In genomic region chr2:176136375-176137248, GRCh38 we compare ENCODE assay signal across 6 cellular contexts. TPM values are rescaled to one million over a fixed set of nuclear protein-coding genes. Genes with fewer than 3 reads are reported as not detected.
DNase-seq lines count a peak whose midpoint lies in the region; ATAC-seq, FAIRE-seq and TF ChIP-seq lines count a peak whose summit lies in the region.

No MANE protein-coding gene starts in this region.

- POLR2A ChIA-PET in A549 (lab: Yijun Ruan, JAX): interaction anchor here (0.6 kb wide), 2 partner anchors 1006 to 1103 kb away, joined by 3 to 5 read pairs; no protein-coding TSS in a partner anchor

- no peak for TF ChIP-seq EP300 in A549 (IDR thresholded peaks at IDR 0.05)

- no peak for TF ChIP-seq RAD21 in A549 (conservative IDR thresholded peaks at IDR 0.05 in 1 of 2, IDR thresholded peaks at IDR 0.05 in 1 of 2)

- 63% methylated on average over 44 of the region's 71 CpGs for WGBS in A549 (ENCODE audit: missing lambda C conversion rate)

- peak; percentile 26; a peak in 5 of 6 replicates for ATAC-seq in A549

- DNase-seq in A549 (ENCODE audit: low read depth in 1 of 2, low spot score in 1 of 2): peak in 1 of 2 experiments; percentile 16
- peak; percentile 38 for DNase-seq in NB4 (ENCODE audit: low read depth)
- DNase-seq in hepatic stellate cell (ENCODE audit: low spot score): no peak
- DNase-seq in cerebellar nuclear complex (lab: John Stamatoyannopoulos, UW): no peak
- DNase-seq in stimulated activated CD4-positive, alpha-beta T cell treated with anti-CD3 and anti-CD28 coated beads, Interleukin-12 subunit alpha, Interleukin-12 subunit beta, amount 100 ng/mL, for 4 hours: no peak

- CTCF ChIA-PET in A549 (lab: Yijun Ruan, JAX): interaction anchor here (0.6 to 11.6 kb wide), 8 partner anchors 10 to 1011 kb away, joined by 3 to 216 read pairs (median 8); no protein-coding TSS in a partner anchor

- TF ChIP-seq CTCF in A549 (IDR thresholded peaks at IDR 0.05) (no peak), NB4 (IDR thresholded peaks at IDR 0.05; ENCODE audit: low read depth, low read length) (no peak)

- H3K9me3 ChIP-seq in A549 (no peaks in the 10 kb centered on the region), iPS-18c (ENCODE audit: control insufficient read depth, insufficient read depth, low read length) (no peaks in the 10 kb centered on the region)

- 0 out of 2 replicates have a peak, but pooled peaks have one; percentile 3 for TF ChIP-seq POLR2A in A549 (IDR thresholded peaks at IDR 0.05; ENCODE audit: low read length)
- no peak for TF ChIP-seq POLR2A in NB4 (IDR thresholded peaks at IDR 0.05; ENCODE audit: extremely low read depth, insufficient read length)

- peak overlapping the region; percentile 80 to 87 for H3K27ac ChIP-seq in A549

- peaks cover 7% of the 10 kb centered on the region; the same call in 2 of the 3 replicates for H3K4me1 ChIP-seq in A549

- FAIRE-seq in A549 (lab: Jason Lieb, UNC): no peak

- H3K4me2 ChIP-seq in A549: peak overlapping the region; percentile 60

- H3K4me3 ChIP-seq in A549 (peak overlapping the region; percentile 47), NB4 (ENCODE audit: low read depth, low read length) (no peak overlapping the region), iPS-18c (ENCODE audit: insufficient read depth, low read depth, low read length) (peak overlapping the region; percentile 44; the same call in 1 of the 2 replicates)

TF ChIP-seq in A549, 52 proteins besides CTCF, POLR2A, EP300 and RAD21:
- TF ChIP-seq MAFK (IDR thresholded peaks at IDR 0.05; ENCODE audit: partially characterized antibody): no peak
- no peak for TF ChIP-seq EHF (CRISPR knock-in tag; IDR thresholded peaks at IDR 0.05)
- TF ChIP-seq ZNF302 (CRISPR knock-in tag; IDR thresholded peaks at IDR 0.05): no peak
- TF ChIP-seq JUN (IDR thresholded peaks at IDR 0.05): no peak
- no peak for TF ChIP-seq HDAC2 (IDR thresholded peaks at IDR 0.05)
- no peak for TF ChIP-seq TP53 (CRISPR knock-in tag; IDR thresholded peaks at IDR 0.05)
- TF ChIP-seq SREBF2 (IDR thresholded peaks at IDR 0.05): no peak
- no peak for TF ChIP-seq HEYL (CRISPR knock-in tag; IDR thresholded peaks at IDR 0.05)
- peak; percentile 45 for TF ChIP-seq PHF8 (IDR thresholded peaks at IDR 0.05; ENCODE audit: borderline replicate concordance, low read depth)
- TF ChIP-seq MYC (IDR thresholded peaks at IDR 0.05; ENCODE audit: borderline replicate concordance, low read length): no peak
- TF ChIP-seq, protein P1, sequence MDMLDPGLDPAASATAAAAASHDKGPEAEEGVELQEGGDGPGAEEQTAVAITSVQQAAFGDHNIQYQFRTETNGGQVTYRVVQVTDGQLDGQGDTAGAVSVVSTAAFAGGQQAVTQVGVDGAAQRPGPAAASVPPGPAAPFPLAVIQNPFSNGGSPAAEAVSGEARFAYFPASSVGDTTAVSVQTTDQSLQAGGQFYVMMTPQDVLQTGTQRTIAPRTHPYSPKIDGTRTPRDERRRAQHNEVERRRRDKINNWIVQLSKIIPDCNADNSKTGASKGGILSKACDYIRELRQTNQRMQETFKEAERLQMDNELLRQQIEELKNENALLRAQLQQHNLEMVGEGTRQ (IDR thresholded peaks at IDR 0.05): peak; percentile 58
- no peak for TF ChIP-seq KDM5A (IDR thresholded peaks at IDR 0.05)
- TF ChIP-seq HOXB5 (CRISPR knock-in tag; IDR thresholded peaks at IDR 0.05): no peak
- no peak for TF ChIP-seq FOSL2 (IDR thresholded peaks at IDR 0.05)
- TF ChIP-seq FOSL2 (CRISPR knock-in tag; IDR thresholded peaks at IDR 0.05): no peak

RNA-seq across cellular contexts. Expression of gene HOXD8, which starts 7.1 kb away (rescaled TPM):
- polyA plus RNA-seq in A549 (2011; rRNA removed): 6.4 and 8.5 TPM in 2 replicates
- polyA plus RNA-seq in A549 (2012; cell fraction: cytosol; rRNA removed): 2.3 and 3.0 TPM in 2 replicates
- polyA plus RNA-seq in A549 (2012; cell fraction: nucleus; rRNA removed): 1.7 and 1.8 TPM in 2 replicates
- polyA plus RNA-seq in A549 (2017; fragmentation: RNase III; extraction: RNeasy Plus Mini Kit Qiagen cat#74134 plus additional on column Dnase treatment): 3.5 to 3.9 TPM (median 3.8 TPM) in 3 replicates
- polyA minus RNA-seq in A549 (2011; rRNA and poly(A)+ RNA removed): 0.97 and 2.5 TPM in 2 replicates

RNA-seq across cellular contexts. Expression of gene HOXD9, which starts 14.1 kb away (rescaled TPM):
- polyA plus RNA-seq in A549 (2011; rRNA removed) (0.34 and 0.45 TPM in 2 replicates), A549 (2017; fragmentation: RNase III; extraction: RNeasy Plus Mini Kit Qiagen cat#74134 plus additional on column Dnase treatment) (0.94 to 1.7 TPM (median 1.0 TPM) in 3 replicates)
- 0.30 and 0.47 TPM in 2 replicates for polyA plus RNA-seq in A549 (2012; cell fraction: cytosol; rRNA removed)
- polyA plus RNA-seq in A549 (2012; cell fraction: nucleus; rRNA removed): 8.3 and 8.7 TPM in 2 replicates
- not detected in 2 replicates for polyA minus RNA-seq in A549 (2011; rRNA and poly(A)+ RNA removed)

RNA-seq across cellular contexts. Expression of gene HOXD4, which starts 14.7 kb away (rescaled TPM):
- polyA plus RNA-seq in A549 (2011; rRNA removed): 0.27 and 0.28 TPM in 2 replicates
- polyA plus RNA-seq in A549 (2012; cell fraction: cytosol; rRNA removed): 0.32 and 0.43 TPM in 2 replicates
- 2.6 and 3.1 TPM in 2 replicates for polyA plus RNA-seq in A549 (2012; cell fraction: nucleus; rRNA removed)
- polyA plus RNA-seq in A549 (2017; fragmentation: RNase III; extraction: RNeasy Plus Mini Kit Qiagen cat#74134 plus additional on column Dnase treatment): 0.54 to 0.92 TPM (median 0.87 TPM) in 3 replicates
- 0.25 TPM in 1 of 2 replicates, not detected in the other for polyA minus RNA-seq in A549 (2011; rRNA and poly(A)+ RNA removed)

RNA-seq across cellular contexts. Expression of gene HOXD10, which starts 20.0 kb away (rescaled TPM):
- polyA plus RNA-seq in A549 (2011; rRNA removed) (4.6 and 4.8 TPM in 2 replicates), A549 (2017; fragmentation: RNase III; extraction: RNeasy Plus Mini Kit Qiagen cat#74134 plus additional on column Dnase treatment) (3.7 to 5.4 TPM (median 4.3 TPM) in 3 replicates)
- polyA plus RNA-seq in A549 (2012; cell fraction: cytosol; rRNA removed): 1.8 and 2.3 TPM in 2 replicates
- polyA plus RNA-seq in A549 (2012; cell fraction: nucleus; rRNA removed): 3.6 and 6.3 TPM in 2 replicates
- 1.2 and 1.9 TPM in 2 replicates for polyA minus RNA-seq in A549 (2011; rRNA and poly(A)+ RNA removed)

RNA-seq across cellular contexts. Expression of gene HOXD3, which starts 20.5 kb away (rescaled TPM):
- polyA plus RNA-seq in A549 (2011; rRNA removed) (0.27 and 0.70 TPM in 2 replicates), A549 (2017; fragmentation: RNase III; extraction: RNeasy Plus Mini Kit Qiagen cat#74134 plus additional on column Dnase treatment) (0.14 to 0.36 TPM (median 0.18 TPM) in 3 replicates)
- 0.16 and 0.19 TPM in 2 replicates for polyA plus RNA-seq in A549 (2012; cell fraction: cytosol; rRNA removed)
- 0.71 and 0.89 TPM in 2 replicates for polyA plus RNA-seq in A549 (2012; cell fraction: nucleus; rRNA removed)
- not detected in 2 replicates for polyA minus RNA-seq in A549 (2011; rRNA and poly(A)+ RNA removed)
